In the genomic region with DNA sequence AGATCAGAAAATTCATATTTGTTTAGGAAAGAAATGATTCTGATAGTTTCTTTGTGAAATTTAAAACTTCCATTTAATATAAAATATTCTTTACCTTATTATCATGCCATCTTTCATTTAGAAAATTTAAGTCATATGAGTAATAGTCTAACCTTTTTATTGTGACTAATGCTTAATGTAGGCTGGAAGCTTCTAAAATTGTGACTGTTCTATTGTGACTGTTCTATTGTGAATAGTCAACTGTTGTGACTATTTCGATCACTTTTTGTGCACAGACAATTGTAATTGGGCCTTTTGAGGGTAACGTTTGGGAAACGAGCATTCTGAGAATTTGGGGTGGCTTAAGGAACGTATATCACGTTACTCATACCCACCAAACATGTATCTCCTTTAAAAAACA, we compare ENCODE assay signal across 17 cellular contexts.
"Had no signal": no experiment of that assay in that cellular context is flagged by ENCODE, and none has a peak within 500 bp of the region (broad histone marks: within the 10 kb centered on the region; RNA-seq: fewer than 3 reads in every experiment).

No MANE protein-coding gene starts in this region.

- DNase-seq: activated B cell treated with CpG ODN at 0.5 μM for 24 hours; activated CD4-positive, alpha-beta T cell treated with anti-CD3 and anti-CD28 coated beads, Interleukin-2, amount 50 U/mL, for 1 hour; activated naive CD4-positive, alpha-beta T cell treated with anti-CD3 and anti-CD28 coated beads for 36 hours; cerebellar nuclear complex; cortex of kidney; effector CD4-positive, alpha-beta T cell; esophagus squamous epithelium; left cardiac atrium; mesendoderm; naive thymus-derived CD4-positive, alpha-beta T cell; sigmoid colon; stimulated activated CD8-positive, alpha-beta memory T cell treated with anti-CD3 and anti-CD28 coated beads, Interleukin-4, amount 100 ng/mL, for 48 hours; T-helper 1 cell; T-helper 9 cell had no signal

- H3K4me3 Mint-ChIP-seq: activated B cell treated with CpG ODN at 0.5 μM for 24 hours; activated naive CD4-positive, alpha-beta T cell treated with anti-CD3 and anti-CD28 coated beads for 36 hours; stimulated activated naive CD8-positive, alpha-beta T cell treated with anti-CD3 and anti-CD28 coated beads, Interleukin-15, Interleukin-2, amounts not matched to agents 100 ng/mL and 50 ng/mL, for 24 hours had no signal

- H3K27me3 ChIP-seq: ascending aorta, esophagus squamous epithelium, neutrophil, sigmoid colon had no signal

- H3K27ac ChIP-seq: ascending aorta, esophagus squamous epithelium, neutrophil, sigmoid colon had no signal

- H3K9me3 Mint-ChIP-seq: activated B cell treated with CpG ODN at 0.5 μM for 24 hours; activated naive CD4-positive, alpha-beta T cell treated with anti-CD3 and anti-CD28 coated beads for 36 hours; stimulated activated naive CD8-positive, alpha-beta T cell treated with anti-CD3 and anti-CD28 coated beads, Interleukin-15, Interleukin-2, amounts not matched to agents 100 ng/mL and 50 ng/mL, for 24 hours had no signal

- H3K4me3 ChIP-seq: ascending aorta, esophagus squamous epithelium, sigmoid colon had no signal

- H3K9me3 ChIP-seq: ascending aorta, esophagus squamous epithelium, neutrophil, sigmoid colon had no signal

- ATAC-seq: left cardiac atrium; naive thymus-derived CD4-positive, alpha-beta T cell had no signal

- H3K27me3 Mint-ChIP-seq: activated B cell treated with CpG ODN at 0.5 μM for 24 hours; naive thymus-derived CD4-positive, alpha-beta T cell; stimulated activated naive CD8-positive, alpha-beta T cell treated with anti-CD3 and anti-CD28 coated beads, Interleukin-15, Interleukin-2, amounts not matched to agents 100 ng/mL and 50 ng/mL, for 24 hours had no signal

- H3K36me3 ChIP-seq: ascending aorta had no signal

- H3K4me1 ChIP-seq: ascending aorta, esophagus squamous epithelium, sigmoid colon had no signal

- H3K27ac Mint-ChIP-seq: activated B cell treated with CpG ODN at 0.5 μM for 24 hours; activated naive CD4-positive, alpha-beta T cell treated with anti-CD3 and anti-CD28 coated beads for 36 hours had no signal
